ENCODE assay signal across 9 cellular contexts in the genomic region with DNA sequence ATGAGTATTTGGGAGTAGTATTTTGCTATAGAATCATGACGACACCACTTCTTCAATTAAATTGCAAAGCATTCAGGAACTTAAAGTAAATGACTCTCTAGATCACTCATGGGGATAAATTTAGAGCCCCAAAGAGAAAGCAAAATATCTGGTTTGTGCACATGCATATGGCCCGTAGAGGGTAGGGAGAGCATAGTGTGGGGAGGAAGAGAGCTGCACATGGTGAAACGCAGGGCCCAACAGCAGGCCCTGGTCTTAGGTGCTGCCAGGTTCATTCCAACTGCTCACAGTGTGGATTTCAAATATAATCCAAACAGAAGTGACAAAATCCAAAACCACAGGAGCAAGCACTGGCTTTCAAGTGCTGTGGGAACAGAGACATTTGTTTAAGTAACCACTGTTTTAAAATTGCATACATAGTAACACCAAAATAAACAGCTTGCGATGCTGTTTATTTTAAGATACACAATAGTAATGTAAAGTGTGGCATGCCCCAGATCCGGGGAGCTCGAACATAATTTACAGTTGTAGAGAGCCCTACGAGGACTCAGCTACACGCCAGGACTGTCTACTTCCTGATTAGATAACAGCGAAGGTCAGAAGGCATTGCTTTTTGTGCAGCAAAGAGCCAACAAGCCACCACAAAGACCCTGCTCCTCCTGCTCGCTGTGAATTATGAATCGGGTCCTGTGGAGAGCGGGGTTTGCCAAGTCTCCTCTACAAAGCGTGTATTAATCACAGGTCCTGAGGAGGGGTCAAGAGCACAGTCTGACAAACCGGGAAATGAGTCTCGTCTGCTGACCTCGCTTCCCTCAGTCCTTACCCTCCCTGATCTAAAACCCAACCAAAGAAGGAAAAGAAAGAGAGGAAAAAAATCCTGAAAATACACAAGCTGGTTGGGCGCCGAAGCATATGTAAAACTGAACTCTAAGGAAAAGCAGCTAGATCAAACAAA.
DNase-seq lines count a peak whose midpoint lies in the region; ATAC-seq and TF ChIP-seq lines count a peak whose summit lies in the region.
"Had no signal": no experiment of that assay in that cellular context is flagged by ENCODE, and none has a peak within 500 bp of the region (broad histone marks: within the 10 kb centered on the region; RNA-seq: fewer than 3 reads in every experiment).

No MANE protein-coding gene starts in this region.

- ATAC-seq in right cardiac atrium (peak; percentile 60), GM21367 (IDR thresholded peaks at IDR 0.05; ENCODE audit: unreplicated experiment) (no peak), GM18505 (IDR thresholded peaks at IDR 0.05; ENCODE audit: unreplicated experiment) (no peak)
- ATAC-seq: activated CD8-positive, alpha-beta T cell treated with anti-CD3 and anti-CD28 coated beads for 36 hours had no signal

- H3K36me3 ChIP-seq in adrenal gland (replicated peaks in 1 of 2) (no peaks in the 10 kb centered on the region), tibial artery (no peaks in the 10 kb centered on the region)
- H3K36me3 ChIP-seq in effector memory CD4-positive, alpha-beta T cell (ENCODE audit: control insufficient read depth, insufficient read depth, low read length), result no peaks in the 10 kb centered on the region

- H3K4me3 ChIP-seq in adrenal gland (peak overlapping the region in 1 of 4 donors; percentile 22), right cardiac atrium (ENCODE audit: low read length) (peak overlapping the region; percentile 39), tibial artery (peak overlapping the region; percentile 2 to 7)
- H3K4me3 ChIP-seq in effector memory CD4-positive, alpha-beta T cell (ENCODE audit: insufficient read depth, low read depth, low read length, poor library complexity, severe bottlenecking), result no peak overlapping the region

- H3K27ac ChIP-seq in adrenal gland (peak overlapping the region; percentile 47 to 85 (median 73)), right cardiac atrium (ENCODE audit: low read length) (peak overlapping the region; percentile 87), tibial artery (peak overlapping the region; percentile 34 to 48)
- H3K27ac ChIP-seq in effector memory CD4-positive, alpha-beta T cell (ENCODE audit: insufficient read depth, low read length, poor library complexity, severe bottlenecking), result no peak overlapping the region

- no peaks in the 10 kb centered on the region for H3K27me3 ChIP-seq in adrenal gland
- H3K27me3 ChIP-seq in right cardiac atrium (ENCODE audit: control insufficient read depth, insufficient read depth), result no peaks in the 10 kb centered on the region
- no peaks in the 10 kb centered on the region for H3K27me3 ChIP-seq in tibial artery
- no peaks in the 10 kb centered on the region for H3K27me3 ChIP-seq in effector memory CD4-positive, alpha-beta T cell (replicated peaks; ENCODE audit: control insufficient read depth, insufficient read depth, low read length, poor library complexity, severe bottlenecking)

- peak; percentile 63 for DNase-seq in KBM-7
- DNase-seq in adrenal gland, result peak; percentile 75 to 94 (median 89)
- DNase-seq in right cardiac atrium, result no peak
- no peak for DNase-seq in tibial artery
- no peak for DNase-seq in effector memory CD4-positive, alpha-beta T cell
- DNase-seq: activated CD8-positive, alpha-beta T cell treated with anti-CD3 and anti-CD28 coated beads for 36 hours; NCI-H524 had no signal

- in situ Hi-C loops in KBM-7 (cut with MboI; ENCODE audit: low pct_unique_long_range_greater_than_20kb, low sequenced_read_pairs), result no loop called here

- H3K4me1 ChIP-seq in adrenal gland (replicated peaks in 1 of 2) (peaks cover 39 to 54% of the 10 kb centered on the region in 2 donors), right cardiac atrium (ENCODE audit: control insufficient read depth, insufficient read depth, low read length) (no peaks in the 10 kb centered on the region), tibial artery (peaks cover 0 to 26% (median 10%) of the 10 kb centered on the region in 4 donors)
- no peaks in the 10 kb centered on the region for H3K4me1 ChIP-seq in effector memory CD4-positive, alpha-beta T cell (ENCODE audit: control insufficient read depth, insufficient read depth, low read length, poor library complexity, severe bottlenecking)

- intact Hi-C loops in adrenal gland (cut with DNase I), result no loop called here
- intact Hi-C loops in right cardiac atrium (cut with DNase I), result loop anchor here in 2 of 4 donors (10.0 kb wide), 2 partner anchors 75 to 95 kb away; no protein-coding TSS in a partner anchor
- intact Hi-C loops in tibial artery (cut with DNase I; ENCODE audit: low total_unique reads), result no loop called here

- no peaks in the 10 kb centered on the region for H3K9me3 ChIP-seq in adrenal gland (replicated peaks in 1 of 3)
- H3K9me3 ChIP-seq in right cardiac atrium (ENCODE audit: control insufficient read depth, low read length), result no peaks in the 10 kb centered on the region
- no peaks in the 10 kb centered on the region for H3K9me3 ChIP-seq in tibial artery
- H3K9me3 ChIP-seq in effector memory CD4-positive, alpha-beta T cell (ENCODE audit: control insufficient read depth, low read length), result no peaks in the 10 kb centered on the region

- TF ChIP-seq CTCF in adrenal gland (IDR thresholded peaks at IDR 0.05) (no peak), tibial artery (IDR thresholded peaks at IDR 0.05) (no peak)

- 21 to 27% (median 24%) methylated on average over 18 of the region's 18 CpGs for WGBS in adrenal gland, 4 donors
- 26% methylated on average over 18 of the region's 18 CpGs for WGBS in right cardiac atrium

- TF ChIP-seq POLR2A in adrenal gland (IDR thresholded peaks at IDR 0.05) (peak in 1 of 2 donors; percentile 64), GM18505 (IDR thresholded peaks at IDR 0.05; ENCODE audit: borderline replicate concordance, extremely low read depth, insufficient read depth, insufficient read length) (no peak)

Comparison
In these comparisons a context has a peak if more than half of its experiments do, and no peak if none do; other contexts are left out.
1. DNase-seq: peak in KBM-7 (single experiment) and adrenal gland (7 of 7); none in right cardiac atrium (0 of 3), tibial artery (0 of 2) and effector memory CD4-positive, alpha-beta T cell (0 of 3).
2. ATAC-seq: peak in right cardiac atrium (2 of 2); none in GM21367 (single experiment) and GM18505 (single experiment).